In genomic region chr2:9401059-9401547, GRCh38 we compare ENCODE assay signal across 2 cellular contexts.
TF ChIP-seq lines count a peak whose summit lies in the region.

No MANE protein-coding gene starts in this region.

TF ChIP-seq in HepG2, 621 proteins besides CTCF, POLR2A, EP300 and RAD21:
- TF ChIP-seq ZNF253 (CRISPR knock-in tag; IDR thresholded peaks at IDR 0.05; ENCODE audit: borderline replicate concordance) (0 out of 2 replicates have a peak, but pooled peaks have one; percentile 33), SALL2 (CRISPR knock-in tag; IDR thresholded peaks at IDR 0.05) (no peak)

TF ChIP-seq in GM12891, 5 proteins besides CTCF, POLR2A, EP300 and RAD21:
- TF ChIP-seq TAF1 (IDR thresholded peaks at IDR 0.05; ENCODE audit: low read depth, low read length) (no peak), PAX5 (IDR thresholded peaks at IDR 0.05; ENCODE audit: insufficient read depth, low read length, severe bottlenecking) (no peak), SPI1 (IDR thresholded peaks at IDR 0.05; ENCODE audit: low read depth, low read length) (no peak), POU2F2 (IDR thresholded peaks at IDR 0.05; ENCODE audit: low read depth, low read length) (no peak), POLR2AphosphoS5 (IDR thresholded peaks at IDR 0.05; ENCODE audit: low read depth, low read length) (no peak)
